In genomic region chr16:30358577-30358936, GRCh38 we compare ENCODE assay signal across 22 cellular contexts. TPM values are rescaled to one million over a fixed set of nuclear protein-coding genes. Genes with fewer than 3 reads are reported as not detected.
DNase-seq lines count a peak whose midpoint lies in the region; ATAC-seq and TF ChIP-seq lines count a peak whose summit lies in the region.
"Had no signal": no experiment of that assay in that cellular context is flagged by ENCODE, and none has a peak within 500 bp of the region (broad histone marks: within the 10 kb centered on the region; RNA-seq: fewer than 3 reads in every experiment).

No MANE protein-coding gene starts in this region.

- no peak for DNase-seq in activated T-cell treated with anti-CD3 and anti-CD28 coated beads, Interleukin-2, amount 50 U/mL, for 24 hours
- no peak for DNase-seq in activated T-cell treated with anti-CD3 and anti-CD28 coated beads, Interleukin-2, amount 50 U/mL, for 72 hours
- DNase-seq in RWPE1 (ENCODE audit: low spot score) (no peak), coronary artery (ENCODE audit: low spot score) (no peak), tibial nerve (ENCODE audit: low spot score in 2 of 2) (no peak), NCI-H226 (no peak)
- DNase-seq in stimulated activated effector memory CD8-positive, alpha-beta T cell treated with anti-CD3 and anti-CD28 coated beads, Interleukin-12 subunit alpha, Interleukin-12 subunit beta, amount 100 ng/mL, for 72 hours (ENCODE audit: low spot score in 2 of 2): no peak
- DNase-seq: CD4-positive, alpha-beta T cell; COR-L47; H7; HFFc6; NCI-H1092 treated with DMSO at 0.1 percent for 48 hours; NCI-H1436 treated with DMSO at 0.1 percent for 48 hours; NCI-H2029; NCI-H524 treated with DMSO at 0.1 percent for 48 hours; NCI-H82; OCI-M1 had no signal

- TF ChIP-seq EP300 in tibial nerve (IDR thresholded peaks at IDR 0.05): no peak

- peak overlapping the region; percentile 55 for H3K27ac Mint-ChIP-seq in activated T-cell treated with anti-CD3 and anti-CD28 coated beads, Interleukin-2, amount 50 U/mL, for 24 hours
- H3K27ac Mint-ChIP-seq in activated T-cell treated with anti-CD3 and anti-CD28 coated beads, Interleukin-2, amount 50 U/mL, for 72 hours: no peak overlapping the region
- peak overlapping the region; percentile 34 for H3K27ac Mint-ChIP-seq in stimulated activated effector memory CD8-positive, alpha-beta T cell treated with anti-CD3 and anti-CD28 coated beads, Interleukin-12 subunit alpha, Interleukin-12 subunit beta, amount 100 ng/mL, for 72 hours
- H3K27ac Mint-ChIP-seq: CD4-positive, alpha-beta T cell; HFFc6 had no signal

- no peak overlapping the region for H3K4me3 Mint-ChIP-seq in activated T-cell treated with anti-CD3 and anti-CD28 coated beads, Interleukin-2, amount 50 U/mL, for 24 hours
- H3K4me3 Mint-ChIP-seq in activated T-cell treated with anti-CD3 and anti-CD28 coated beads, Interleukin-2, amount 50 U/mL, for 72 hours: no peak overlapping the region
- H3K4me3 Mint-ChIP-seq in stimulated activated effector memory CD8-positive, alpha-beta T cell treated with anti-CD3 and anti-CD28 coated beads, Interleukin-12 subunit alpha, Interleukin-12 subunit beta, amount 100 ng/mL, for 72 hours: no peak overlapping the region
- H3K4me3 Mint-ChIP-seq: CD4-positive, alpha-beta T cell; HFFc6 had no signal

- peaks cover 32% of the 10 kb centered on the region for H3K4me1 Mint-ChIP-seq in activated T-cell treated with anti-CD3 and anti-CD28 coated beads, Interleukin-2, amount 50 U/mL, for 24 hours (ENCODE audit: low read depth)
- H3K4me1 Mint-ChIP-seq in activated T-cell treated with anti-CD3 and anti-CD28 coated beads, Interleukin-2, amount 50 U/mL, for 72 hours (ENCODE audit: low read depth): peaks cover 30% of the 10 kb centered on the region
- peaks cover 46% of the 10 kb centered on the region for H3K4me1 Mint-ChIP-seq in stimulated activated effector memory CD8-positive, alpha-beta T cell treated with anti-CD3 and anti-CD28 coated beads, Interleukin-12 subunit alpha, Interleukin-12 subunit beta, amount 100 ng/mL, for 72 hours

- peaks cover 85% of the 10 kb centered on the region for H3K36me3 Mint-ChIP-seq in activated T-cell treated with anti-CD3 and anti-CD28 coated beads, Interleukin-2, amount 50 U/mL, for 24 hours (ENCODE audit: low read depth)
- H3K36me3 Mint-ChIP-seq in activated T-cell treated with anti-CD3 and anti-CD28 coated beads, Interleukin-2, amount 50 U/mL, for 72 hours (ENCODE audit: insufficient read depth in 2 of 2): peaks cover 7 to 18% of the 10 kb centered on the region in 2 donors
- peaks cover 83% of the 10 kb centered on the region for H3K36me3 Mint-ChIP-seq in stimulated activated effector memory CD8-positive, alpha-beta T cell treated with anti-CD3 and anti-CD28 coated beads, Interleukin-12 subunit alpha, Interleukin-12 subunit beta, amount 100 ng/mL, for 72 hours

- H3K4me1 ChIP-seq in iPS-15b (ENCODE audit: control insufficient read depth, insufficient read depth, low read length) (peaks cover 6% of the 10 kb centered on the region), tibial nerve (peaks cover 0 to 34% (median 14%) of the 10 kb centered on the region in 4 donors)

- H3K36me3 ChIP-seq in iPS-15b (ENCODE audit: control insufficient read depth, insufficient read depth, low read length) (peaks cover 10% of the 10 kb centered on the region), tibial nerve (peaks cover 3 to 69% (median 7%) of the 10 kb centered on the region in 3 donors)

- TF ChIP-seq POLR2A in tibial nerve (IDR thresholded peaks at IDR 0.05): no peak

- no peaks in the 10 kb centered on the region for H3K27me3 Mint-ChIP-seq in activated T-cell treated with anti-CD3 and anti-CD28 coated beads, Interleukin-2, amount 50 U/mL, for 24 hours
- H3K27me3 Mint-ChIP-seq in activated T-cell treated with anti-CD3 and anti-CD28 coated beads, Interleukin-2, amount 50 U/mL, for 72 hours (ENCODE audit: low read depth): no peaks in the 10 kb centered on the region
- H3K27me3 Mint-ChIP-seq: CD4-positive, alpha-beta T cell had no signal

- no peak for ATAC-seq in activated T-cell treated with anti-CD3 and anti-CD28 coated beads, Interleukin-2, amount 50 U/mL, for 72 hours (replicated peaks in 1 of 2)
- no peak for ATAC-seq in stimulated activated effector memory CD8-positive, alpha-beta T cell treated with anti-CD3 and anti-CD28 coated beads, Interleukin-12 subunit alpha, Interleukin-12 subunit beta, amount 100 ng/mL, for 72 hours
- ATAC-seq: Right ventricle myocardium inferior had no signal

- TF ChIP-seq CTCF in RWPE1 (conservative IDR thresholded peaks at IDR 0.05; ENCODE audit: low read depth): no peak
- no peak for TF ChIP-seq CTCF in coronary artery (IDR thresholded peaks at IDR 0.05)
- no peak for TF ChIP-seq CTCF in tibial nerve (IDR thresholded peaks at IDR 0.05)

- CTCF ChIA-PET in RWPE1 (lab: Yijun Ruan, JAX): interaction anchor here (0.6 kb wide), 1 partner anchor 285 kb away, joined by 4 read pairs; no protein-coding TSS in a partner anchor

- H3K4me3 ChIP-seq in iPS-15b (ENCODE audit: low read depth, low read length): no peak overlapping the region
- no peak overlapping the region for H3K4me3 ChIP-seq in coronary artery
- H3K4me3 ChIP-seq in tibial nerve: no peak overlapping the region
- H3K4me3 ChIP-seq: SJSA1 had no signal

- H3K27me3 ChIP-seq in iPS-15b (ENCODE audit: control insufficient read depth, insufficient read depth, low read length) (no peaks in the 10 kb centered on the region), tibial nerve (no peaks in the 10 kb centered on the region)
- H3K27me3 ChIP-seq: SJSA1 had no signal

- POLR2A ChIA-PET in RWPE1 (lab: Yijun Ruan, JAX; ENCODE audit: low non-redundant PET): no interaction called here

- H3K9me3 ChIP-seq in iPS-15b (ENCODE audit: control insufficient read depth, insufficient read depth, low read length): no peaks in the 10 kb centered on the region
- no peaks in the 10 kb centered on the region for H3K9me3 ChIP-seq in tibial nerve
- H3K9me3 ChIP-seq: SJSA1 had no signal

- H3K27ac ChIP-seq in RWPE1 (peak overlapping the region; percentile 95), coronary artery (no peak overlapping the region), tibial nerve (no peak overlapping the region)
- H3K27ac ChIP-seq: KMS-11, SJSA1 had no signal

- H3K9me3 Mint-ChIP-seq in activated T-cell treated with anti-CD3 and anti-CD28 coated beads, Interleukin-2, amount 50 U/mL, for 24 hours: no peaks in the 10 kb centered on the region
- H3K9me3 Mint-ChIP-seq in activated T-cell treated with anti-CD3 and anti-CD28 coated beads, Interleukin-2, amount 50 U/mL, for 72 hours: no peaks in the 10 kb centered on the region
- no peaks in the 10 kb centered on the region for H3K9me3 Mint-ChIP-seq in stimulated activated effector memory CD8-positive, alpha-beta T cell treated with anti-CD3 and anti-CD28 coated beads, Interleukin-12 subunit alpha, Interleukin-12 subunit beta, amount 100 ng/mL, for 72 hours
- H3K9me3 Mint-ChIP-seq: CD4-positive, alpha-beta T cell; HFFc6 had no signal

- peak overlapping the region; percentile 37 for H3K9ac ChIP-seq in iPS-15b (ENCODE audit: low read depth, low read length)
- H3K9ac ChIP-seq: KMS-11 had no signal

- 85 to 100% methylated on average over 3 to 9 of the region's 9 CpGs for WGBS in tibial nerve, 2 donors

RNA-seq across cellular contexts. Expression of gene CD2BP2, which starts 3.4 kb away (rescaled TPM):
- 10 to 100 TPM; 61.9 to 63.5 TPM for total RNA-seq in activated T-cell treated with anti-CD3 and anti-CD28 coated beads, Interleukin-2, amount 50 U/mL, for 72 hours
- 10 to 100 TPM; 31.8 to 42.7 (median 36.1) TPM for total RNA-seq in tibial nerve

RNA-seq across cellular contexts. Expression of gene TBC1D10B, which starts 11.7 kb away (rescaled TPM):
- 10 to 100 TPM; 48.0 to 50.7 TPM for total RNA-seq in activated T-cell treated with anti-CD3 and anti-CD28 coated beads, Interleukin-2, amount 50 U/mL, for 72 hours
- 10 to 100 TPM; 25.6 to 52.2 (median 31.1) TPM for total RNA-seq in tibial nerve

RNA-seq across cellular contexts. Expression of gene MYL11, which starts 16.0 kb away (rescaled TPM):
- 1 to 10 TPM in 1 of 2 donors, not detected in 1; 2.0 TPM for total RNA-seq in activated T-cell treated with anti-CD3 and anti-CD28 coated beads, Interleukin-2, amount 50 U/mL, for 72 hours
- not detected for total RNA-seq in tibial nerve
- total RNA-seq: A673, H7, Right ventricle myocardium inferior, SJSA1 had no signal

RNA-seq across cellular contexts. Expression of gene SEPTIN1, which starts 23.8 kb away (rescaled TPM):
- total RNA-seq in activated T-cell treated with anti-CD3 and anti-CD28 coated beads, Interleukin-2, amount 50 U/mL, for 72 hours: 100 to 1,000 TPM; 223 to 233 TPM
- total RNA-seq in tibial nerve: 1 to 10 TPM in 3 of 4 donors, not detected in 1; 1.4 to 4.8 (median 3.6) TPM
- total RNA-seq: SJSA1 had no signal

RNA-seq across cellular contexts. Expression of gene ZNF48, which starts 36.7 kb away (rescaled TPM):
- 10 to 100 TPM; 10.5 to 13.1 TPM for total RNA-seq in activated T-cell treated with anti-CD3 and anti-CD28 coated beads, Interleukin-2, amount 50 U/mL, for 72 hours
- total RNA-seq in tibial nerve: 1 to 10 TPM; 5.5 to 7.5 (median 7.3) TPM
